In the genomic region with DNA sequence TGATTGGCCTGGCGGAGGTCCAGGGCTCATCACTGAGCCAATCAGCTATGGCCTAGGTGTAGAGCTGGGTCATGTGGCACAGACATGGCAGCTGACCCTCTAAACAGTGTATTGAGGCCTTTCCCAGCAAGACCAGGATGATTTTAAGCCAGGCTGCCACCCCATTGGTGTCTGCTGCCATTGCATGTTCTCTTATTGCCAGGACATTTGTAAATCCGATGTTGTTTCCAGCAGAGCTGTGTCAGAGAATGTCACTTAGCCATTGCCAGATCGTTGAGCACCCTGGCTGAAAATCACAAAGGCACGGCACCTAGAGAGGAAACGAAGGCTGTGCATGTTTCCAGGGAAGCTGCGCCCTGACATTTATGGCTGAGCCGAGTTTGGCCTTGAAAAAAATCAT, we compare ENCODE assay signal across 27 cellular contexts. TPM values are rescaled to one million over a fixed set of nuclear protein-coding genes. Genes with fewer than 3 reads are reported as not detected.
"Had no signal": no experiment of that assay in that cellular context is flagged by ENCODE, and none has a peak within 500 bp of the region (broad histone marks: within the 10 kb centered on the region; RNA-seq: fewer than 3 reads in every experiment).

No MANE protein-coding gene starts in this region.

- H3K36me3 ChIP-seq: breast epithelium had no signal

- H3K9me3 ChIP-seq: breast epithelium had no signal

- H3K4me1 ChIP-seq: breast epithelium had no signal

- DNase-seq: activated CD4-positive, alpha-beta T cell treated with anti-CD3 and anti-CD28 coated beads for 48 hours; activated CD4-positive, alpha-beta T cell treated with anti-CD3 and anti-CD28 coated beads, Interleukin-2, amount 50 U/mL, for 4 hours; activated CD4-positive, CD25-positive, alpha-beta regulatory T cell treated with anti-CD3 and anti-CD28 coated beads, Interleukin-2, amount 50 U/mL, for 72 hours; activated CD8-positive, alpha-beta memory T cell treated with anti-CD3 and anti-CD28 coated beads, Interleukin-2, amount 50 U/mL, for 48 hours; activated CD8-positive, alpha-beta T cell treated with anti-CD3 and anti-CD28 coated beads, Interleukin-2, amount 10 ng/mL, durations not matched to agents 7 days and 5 days; activated naive CD4-positive, alpha-beta T cell treated with anti-CD3 and anti-CD28 coated beads, Interleukin-2, amount 50 U/mL, for 16 hours; activated naive CD8-positive, alpha-beta T cell treated with anti-CD3 and anti-CD28 coated beads, Interleukin-2, amount 10 ng/mL, durations not matched to agents 7 days and 5 days; activated T-cell treated with anti-CD3 and anti-CD28 coated beads, Interleukin-2, amount 50 U/mL, for 1 hour; aorta; central memory CD4-positive, alpha-beta T cell; NCI-H1092; NCI-H1417; NCI-H1930; NCI-H2171; NCI-H226; NCI-H526; NCI-H774; NK-92 treated with Interleukin-12 subunit alpha and Interleukin-12 subunit beta, amount 100 ng/mL, for 24 hours; PC-3; SIG-M5; T-helper 17 cell; T-helper 9 cell had no signal

- H3K4me3 ChIP-seq: breast epithelium had no signal

- H3K27me3 ChIP-seq: breast epithelium had no signal

- ATAC-seq: activated CD8-positive, alpha-beta T cell treated with anti-CD3 and anti-CD28 coated beads, Interleukin-2, amount 10 ng/mL, durations not matched to agents 7 days and 5 days; PC-3; T-helper 17 cell; WTC11 had no signal

- H3K27ac ChIP-seq: breast epithelium, KMS-11 had no signal

RNA-seq across cellular contexts. Expression of a gene that starts 33.4 kb away (rescaled TPM):
- total RNA-seq: activated CD8-positive, alpha-beta T cell treated with anti-CD3 and anti-CD28 coated beads, Interleukin-2, amount 10 ng/mL, durations not matched to agents 7 days and 5 days; activated naive CD8-positive, alpha-beta T cell treated with anti-CD3 and anti-CD28 coated beads, Interleukin-2, amount 10 ng/mL, durations not matched to agents 7 days and 5 days; aorta; MCF 10A; NCI-H460; PC-3; T-helper 17 cell had no signal
